In the genomic region with DNA sequence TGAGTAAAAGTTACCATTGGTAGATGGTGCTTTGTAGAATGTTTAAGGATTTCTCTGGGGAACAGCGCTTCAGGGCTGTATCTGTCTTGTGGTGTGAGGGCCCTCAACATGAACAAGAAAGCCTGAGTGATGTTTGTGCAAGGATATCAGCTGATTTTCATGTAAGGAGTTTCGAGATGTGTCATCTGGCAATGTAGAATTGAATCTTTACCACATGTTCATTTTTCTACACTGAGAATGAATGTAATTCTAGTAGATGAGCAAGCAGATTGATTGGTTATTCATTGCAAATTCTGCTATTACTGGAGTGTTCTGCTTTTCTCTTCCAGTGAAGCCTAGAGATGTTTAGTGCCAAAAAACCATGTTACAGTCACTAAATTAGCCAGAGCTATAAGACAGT, we compare ENCODE assay signal across 11 cellular contexts.
DNase-seq lines count a peak whose midpoint lies in the region; ATAC-seq lines count a peak whose summit lies in the region.
"Had no signal": no experiment of that assay in that cellular context is flagged by ENCODE, and none has a peak within 500 bp of the region (broad histone marks: within the 10 kb centered on the region; RNA-seq: fewer than 3 reads in every experiment).

No MANE protein-coding gene starts in this region.

- 96% methylated on average over 2 of the region's 2 CpGs for whole genome bisulfite sequencing in right cardiac atrium

- no peaks in the 10 kb centered on the region for H3K27me3 ChIP-seq in right cardiac atrium (ENCODE audit: control insufficient read depth, insufficient read depth)
- H3K27me3 ChIP-seq: foreskin keratinocyte had no signal

- no peaks in the 10 kb centered on the region for H3K9me3 Mint-ChIP-seq in T-cell
- H3K9me3 Mint-ChIP-seq: activated T-helper 1 cell treated with anti-CD3 and anti-CD28 coated beads, Interleukin-12 subunit alpha, Interleukin-12 subunit beta, Interleukin-2, Interleukin-4 antibody, amounts not matched to agents 30 ng/mL and 10 ng/mL and 1 ng/mL, durations not matched to agents 14 hours and 24 hours and 36 hours had no signal

- H3K4me3 Mint-ChIP-seq in T-cell, result no peak overlapping the region
- H3K4me3 Mint-ChIP-seq: activated T-helper 1 cell treated with anti-CD3 and anti-CD28 coated beads, Interleukin-12 subunit alpha, Interleukin-12 subunit beta, Interleukin-2, Interleukin-4 antibody, amounts not matched to agents 30 ng/mL and 10 ng/mL and 1 ng/mL, durations not matched to agents 14 hours and 24 hours and 36 hours; neural crest cell had no signal

- no peaks in the 10 kb centered on the region for H3K9me3 ChIP-seq in right cardiac atrium (ENCODE audit: control insufficient read depth, low read length)

- H3K4me3 ChIP-seq in right cardiac atrium (ENCODE audit: low read length), result no peak overlapping the region

- no peaks in the 10 kb centered on the region for H3K4me1 Mint-ChIP-seq in T-cell

- H3K27ac Mint-ChIP-seq in T-cell, result no peak overlapping the region
- H3K27ac Mint-ChIP-seq: activated T-helper 1 cell treated with anti-CD3 and anti-CD28 coated beads, Interleukin-12 subunit alpha, Interleukin-12 subunit beta, Interleukin-2, Interleukin-4 antibody, amounts not matched to agents 30 ng/mL and 10 ng/mL and 1 ng/mL, durations not matched to agents 14 hours and 24 hours and 36 hours had no signal

- no peaks in the 10 kb centered on the region for H3K27me3 Mint-ChIP-seq in T-cell

- peak; percentile 96 for ATAC-seq in GM18867 (IDR thresholded peaks at IDR 0.05; ENCODE audit: unreplicated experiment)
- ATAC-seq in HG02623 (IDR thresholded peaks at IDR 0.05; ENCODE audit: unreplicated experiment), result peak; percentile 91
- ATAC-seq in T-cell (replicated peaks in 1 of 4), result no peak
- ATAC-seq in right cardiac atrium, result no peak
- ATAC-seq: foreskin keratinocyte had no signal

- peaks cover 2% of the 10 kb centered on the region for H3K4me1 ChIP-seq in right cardiac atrium (ENCODE audit: control insufficient read depth, insufficient read depth, low read length)
- H3K4me1 ChIP-seq: foreskin keratinocyte had no signal

- no peaks in the 10 kb centered on the region for H3K36me3 Mint-ChIP-seq in T-cell

- H3K27ac ChIP-seq in right cardiac atrium (ENCODE audit: low read length), result no peak overlapping the region
- H3K27ac ChIP-seq: foreskin keratinocyte had no signal

- POLR2A ChIA-PET in T-cell (lab: Charles Lee), result no interaction called here

- intact Hi-C loops in right cardiac atrium (cut with DNase I), result no loop called here

- CTCF ChIA-PET in T-cell (lab: Charles Lee), result no interaction called here

- DNase-seq in AG08396 (ENCODE audit: low spot score), result peak; percentile 15
- DNase-seq in LHCN-M2 (ENCODE audit: low read depth), result peak; percentile 53
- DNase-seq in T-cell, result no peak
- no peak for DNase-seq in stimulated activated CD4-positive, alpha-beta T cell treated with anti-CD3 and anti-CD28 coated beads, Interleukin-2, amount 100 ng/mL, for 24 hours
- no peak for DNase-seq in right cardiac atrium
- no peak for DNase-seq in NOMO-1 treated with dmso at 0.1 percent for 144 hours (lab: John Stamatoyannopoulos, UW; ENCODE audit: unreplicated experiment)
- DNase-seq: foreskin keratinocyte had no signal

Comparison
In these comparisons a context has a peak if more than half of its experiments do, and no peak if none do; other contexts are left out.
1. DNase-seq: peak in AG08396 (single experiment) and LHCN-M2 (single experiment); none in T-cell (0 of 34), stimulated activated CD4-positive, alpha-beta T cell treated with anti-CD3 and anti-CD28 coated beads, Interleukin-2, amount 100 ng/mL, for 24 hours (0 of 2), right cardiac atrium (0 of 3) and NOMO-1 treated with dmso at 0.1 percent for 144 hours (single experiment).
2. ATAC-seq: peak in GM18867 (single experiment) and HG02623 (single experiment); none in T-cell (0 of 4) and right cardiac atrium (0 of 2).